23 cellular contexts compared by ENCODE assay signal in genomic region chr11:45765836-45766235, GRCh38. TPM values are rescaled to one million over a fixed set of nuclear protein-coding genes. Genes with fewer than 3 reads are reported as not detected.
DNase-seq lines count a peak whose midpoint lies in the region; ATAC-seq and TF ChIP-seq lines count a peak whose summit lies in the region.
"Had no signal": no experiment of that assay in that cellular context is flagged by ENCODE, and none has a peak within 500 bp of the region (broad histone marks: within the 10 kb centered on the region; RNA-seq: fewer than 3 reads in every experiment).

No MANE protein-coding gene starts in this region.

- no peaks in the 10 kb centered on the region for H3K9me3 ChIP-seq in mammary epithelial cell (replicated peaks; ENCODE audit: insufficient read depth, low read length)
- no peaks in the 10 kb centered on the region for H3K9me3 ChIP-seq in prostate gland
- no peaks in the 10 kb centered on the region for H3K9me3 ChIP-seq in left lung

- no peaks in the 10 kb centered on the region for H3K79me2 ChIP-seq in mammary epithelial cell (ENCODE audit: insufficient read depth, low read length)

- peaks cover 2% of the 10 kb centered on the region for H3K27me3 ChIP-seq in mammary epithelial cell (ENCODE audit: insufficient read depth, low read length)
- no peaks in the 10 kb centered on the region for H3K27me3 ChIP-seq in prostate gland (replicated peaks; ENCODE audit: insufficient read depth)
- H3K27me3 ChIP-seq in left lung, result peaks cover 0 to 4% of the 10 kb centered on the region in 2 donors

- H3K27me3 Mint-ChIP-seq in MCF 10A (ENCODE audit: insufficient read depth, unreplicated experiment), result no peaks in the 10 kb centered on the region

- H3K4me3 ChIP-seq in mammary epithelial cell (replicated peaks in 1 of 3; ENCODE audit: insufficient read depth in 1 of 3, low read depth in 2 of 3, low read length in 3 of 3) (no peak overlapping the region), prostate gland (no peak overlapping the region), left lung (no peak overlapping the region)
- H3K4me3 ChIP-seq: PC-9, SK-N-MC had no signal

- H4K20me1 ChIP-seq in mammary epithelial cell (ENCODE audit: insufficient read depth, low read length), result no peaks in the 10 kb centered on the region

- peaks cover 10% of the 10 kb centered on the region for H3K4me1 Mint-ChIP-seq in MCF 10A (ENCODE audit: insufficient read depth, unreplicated experiment)

- H3K4me1 ChIP-seq in mammary epithelial cell (ENCODE audit: insufficient read depth, low read length) (no peaks in the 10 kb centered on the region), prostate gland (replicated peaks) (no peaks in the 10 kb centered on the region), left lung (no peaks in the 10 kb centered on the region)

- TF ChIP-seq CTCF in MCF 10A (IDR thresholded peaks at IDR 0.05; ENCODE audit: unreplicated experiment), result no peak
- no peak for TF ChIP-seq CTCF in mammary epithelial cell (conservative IDR thresholded peaks at IDR 0.05 in 1 of 2, IDR thresholded peaks at IDR 0.05 in 1 of 2; ENCODE audit: extremely low read depth in 1 of 2, insufficient read depth in 1 of 2, low read depth in 1 of 2, low read length in 2 of 2)
- TF ChIP-seq CTCF in prostate gland (IDR thresholded peaks at IDR 0.05), result no peak
- no peak for TF ChIP-seq CTCF in left lung (IDR thresholded peaks at IDR 0.05)

- H3K4me2 ChIP-seq in mammary epithelial cell (ENCODE audit: insufficient read depth, low read depth, low read length), result no peak overlapping the region
- H3K4me2 ChIP-seq: PC-9 had no signal

- dilution Hi-C loops in mammary epithelial cell (cut with HindIII; ENCODE audit: low sequenced_read_pairs), result loop anchor here (5.0 kb wide), 1 partner anchor 84 kb away; no protein-coding TSS in a partner anchor

- no peak overlapping the region for H3K9ac ChIP-seq in mammary epithelial cell (ENCODE audit: insufficient read depth, low read length)

- ATAC-seq in HG02678 (IDR thresholded peaks at IDR 0.05; ENCODE audit: unreplicated experiment) (no peak), left lung (no peak)

- H3K36me3 ChIP-seq in mammary epithelial cell (ENCODE audit: insufficient read depth, low read length) (no peaks in the 10 kb centered on the region), prostate gland (no peaks in the 10 kb centered on the region), left lung (no peaks in the 10 kb centered on the region)

- intact Hi-C loops in MCF 10A (cut with micrococcal nuclease) (no loop called here), mammary epithelial cell (cut with micrococcal nuclease) (no loop called here), prostate gland (cut with DNase I) (no loop called here), left lung (cut with DNase I) (no loop called here)

- no peak overlapping the region for H3K27ac Mint-ChIP-seq in MCF 10A (ENCODE audit: low read depth, unreplicated experiment)
- H3K27ac Mint-ChIP-seq: CD8-positive, alpha-beta memory T cell had no signal

- BruUV-seq in MCF 10A (replicated peaks; lab: Mats Ljungman, UMichigan) (no TSS peak), mammary epithelial cell (replicated peaks; lab: Mats Ljungman, UMichigan) (no TSS peak)

- H3K9me3 Mint-ChIP-seq in MCF 10A (ENCODE audit: unreplicated experiment), result no peaks in the 10 kb centered on the region
- H3K9me3 Mint-ChIP-seq: CD8-positive, alpha-beta memory T cell had no signal

- POLR2A ChIA-PET in MCF 10A (lab: Yijun Ruan, JAX), result interaction anchor here (1.8 kb wide), 1 partner anchor 29 kb away, joined by 4 read pairs; no protein-coding TSS in a partner anchor

- peaks cover 4% of the 10 kb centered on the region for H3K36me3 Mint-ChIP-seq in MCF 10A (ENCODE audit: insufficient read depth, unreplicated experiment)
- H3K36me3 Mint-ChIP-seq: CD8-positive, alpha-beta memory T cell had no signal

- CTCF ChIA-PET in MCF 10A (lab: Yijun Ruan, JAX), result interaction anchor here (0.7 to 1.9 kb wide), 4 partner anchors 76 to 430 kb away, joined by 3 to 5 read pairs (median 3); no protein-coding TSS in a partner anchor
- CTCF ChIA-PET in mammary epithelial cell (lab: Charles Lee; ENCODE audit: low non-redundant PET), result no interaction called here

- in situ Hi-C loops in mammary epithelial cell (cut with MboI; ENCODE audit: low sequenced_read_pairs in 2 of 2), result no loop called here

- H3K27ac ChIP-seq in mammary epithelial cell (ENCODE audit: insufficient read depth, low read depth, low read length), result no peak overlapping the region
- H3K27ac ChIP-seq in prostate gland, result no peak overlapping the region
- no peak overlapping the region for H3K27ac ChIP-seq in left lung
- H3K27ac ChIP-seq: C4-2B, HL-60, PC-9, RWPE1, SK-N-MC had no signal

- WGBS in mammary epithelial cell (ENCODE audit: low coverage, missing lambda C conversion rate), result 88% methylated on average over 4 of the region's 4 CpGs
- WGBS in prostate gland, result 52% methylated on average over 4 of the region's 4 CpGs

- DNase-seq in MCF 10A (ENCODE audit: unreplicated experiment), result peak; percentile 49
- no peak for DNase-seq in mammary epithelial cell
- DNase-seq in amniotic epithelial cell (ENCODE audit: low read depth), result peak; percentile 7
- DNase-seq in prostate gland (ENCODE audit: low spot score), result peak; percentile 10
- DNase-seq in NCI-H2081 (lab: John Stamatoyannopoulos, UW), result no peak
- DNase-seq in left lung, result no peak
- DNase-seq: Calu3; CD8-positive, alpha-beta memory T cell; DMS153; GDM1; H7; KBM-7; NCI-H1105 treated with DMSO at 0.1 percent for 48 hours; NCI-H2107; NCI-H69; PC-9; SHP77 treated with DMSO at 0.1 percent for 48 hours; SW 1271 had no signal

- H3K4me3 Mint-ChIP-seq in MCF 10A (ENCODE audit: unreplicated experiment), result no peak overlapping the region

- TF ChIP-seq POLR2A in prostate gland (IDR thresholded peaks at IDR 0.05), result no peak

- no peak overlapping the region for H2AFZ ChIP-seq in mammary epithelial cell (ENCODE audit: low read depth, low read length)
- H2AFZ ChIP-seq: PC-9 had no signal

RNA-seq across cellular contexts. Expression of gene SLC35C1, which starts 39.1 kb away (rescaled TPM):
- total RNA-seq in MCF 10A (2022) (11.9 and 14.4 TPM in 2 replicates), mammary epithelial cell (10 to 100 TPM; 11.2 to 18.0 TPM), prostate gland (10 to 100 TPM; 14.1 to 20.6 TPM), left lung (10 to 100 TPM; 25.5 to 30.7 TPM)
- polyA plus RNA-seq in mammary epithelial cell, result 10.5 TPM
- 11.1 TPM for polyA minus RNA-seq in mammary epithelial cell

Comparison
In these comparisons a context has a peak if more than half of its experiments do, and no peak if none do; other contexts are left out.
1. DNase-seq: peak in MCF 10A (single experiment), amniotic epithelial cell (single experiment) and prostate gland (single experiment); none in mammary epithelial cell (single experiment), NCI-H2081 (0 of 2) and left lung (0 of 2).